In the genomic region with DNA sequence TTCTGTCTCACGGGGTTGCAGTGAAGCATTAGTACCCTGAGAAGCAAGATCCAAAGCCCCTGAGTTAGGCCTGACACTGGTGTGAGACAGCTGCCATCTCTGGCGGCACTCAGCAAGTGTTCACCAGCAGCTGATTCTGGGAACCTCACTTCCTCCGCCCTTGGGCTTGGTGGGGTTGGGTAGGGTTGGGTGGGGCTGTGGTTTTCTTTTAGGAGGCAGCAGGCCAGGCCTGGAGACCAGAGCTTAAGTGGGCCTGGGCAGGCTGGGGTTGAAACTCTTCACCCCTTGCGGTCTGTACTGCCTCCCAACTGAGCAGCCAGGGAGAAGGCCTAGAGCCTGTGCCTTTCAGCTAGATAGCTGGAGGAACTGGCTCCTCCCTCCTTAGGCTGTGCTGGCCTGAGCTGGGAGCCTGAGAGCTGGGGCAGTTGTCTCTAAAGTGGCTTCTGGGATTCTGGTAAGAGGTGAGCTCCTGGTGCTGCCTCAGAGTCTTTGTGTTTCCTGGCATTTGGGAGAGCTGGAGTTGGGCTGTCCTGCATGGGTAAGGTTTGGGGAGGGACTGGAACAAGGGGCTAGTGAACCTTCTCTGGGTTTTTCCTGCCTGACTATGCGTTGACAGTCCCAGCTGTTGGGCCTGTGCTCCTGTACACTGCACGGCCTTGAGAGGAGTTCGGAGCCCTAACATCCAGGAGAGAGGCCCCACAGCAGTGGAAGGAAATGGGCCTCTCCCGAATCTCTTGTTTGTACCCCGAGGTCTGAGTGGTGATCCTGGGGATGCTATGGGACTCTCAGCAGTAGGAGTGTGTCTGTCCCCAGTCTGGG, we compare ENCODE assay signal across 8 cellular contexts. TPM values are rescaled to one million over a fixed set of nuclear protein-coding genes. Genes with fewer than 3 reads are reported as not detected.
DNase-seq lines count a peak whose midpoint lies in the region; ATAC-seq and TF ChIP-seq lines count a peak whose summit lies in the region.

No MANE protein-coding gene starts in this region.

- peaks cover 0 to 8% (median 0%) of the 10 kb centered on the region in 9 donors for H3K36me3 ChIP-seq in heart right ventricle

- H3K27ac ChIP-seq in heart right ventricle, result peak overlapping the region in 9 of 10 donors; percentile 65 to 100 (median 84)

- H3K27ac Mint-ChIP-seq in activated naive CD4-positive, alpha-beta T cell treated with anti-CD3 and anti-CD28 coated beads, Interleukin-2, amount 50 U/mL, for 72 hours, result peak overlapping the region; percentile 94 to 95

- peaks cover 28 to 92% (median 89%) of the 10 kb centered on the region in 9 donors for H3K4me1 ChIP-seq in heart right ventricle

- peak in 2 of 9 donors; percentile 5 to 8 for TF ChIP-seq CTCF in heart right ventricle (IDR thresholded peaks at IDR 0.05)

- intact Hi-C loops in heart right ventricle (cut with DNase I), result loop anchor here in 1 of 10 donors (5.0 kb wide), 1 partner anchor 38 kb away; no protein-coding TSS in a partner anchor

- DNase-seq in AML-193 (lab: John Stamatoyannopoulos, UW), result peak; percentile 85 to 86
- DNase-seq in activated naive CD4-positive, alpha-beta T cell treated with anti-CD3 and anti-CD28 coated beads, Interleukin-2, amount 50 U/mL, for 72 hours (ENCODE audit: low spot score in 2 of 2), result peak; percentile 61 to 76
- peak; percentile 53 to 66 for DNase-seq in heart right ventricle
- peak; percentile 71 for DNase-seq in stimulated activated CD4-positive, alpha-beta T cell treated with anti-CD3 and anti-CD28 coated beads, Interleukin-15, amount 100 ng/mL, for 24 hours
- no peak for DNase-seq in kidney glomerular epithelial cell (lab: John Stamatoyannopoulos, UW)

- peak overlapping the region in 8 of 10 donors; percentile 2 to 97 (median 21) for H3K4me3 ChIP-seq in heart right ventricle

- H3K9me3 ChIP-seq in heart right ventricle, result no peaks in the 10 kb centered on the region

- no peaks in the 10 kb centered on the region for H3K27me3 ChIP-seq in heart right ventricle

- H3K9me3 Mint-ChIP-seq in activated naive CD4-positive, alpha-beta T cell treated with anti-CD3 and anti-CD28 coated beads, Interleukin-2, amount 50 U/mL, for 72 hours, result no peaks in the 10 kb centered on the region

- 45 to 60% methylated on average over 9 of the region's 9 CpGs for WGBS in heart right ventricle, 2 donors

- peaks cover 13 to 34% of the 10 kb centered on the region in 2 donors for H3K36me3 Mint-ChIP-seq in activated naive CD4-positive, alpha-beta T cell treated with anti-CD3 and anti-CD28 coated beads, Interleukin-2, amount 50 U/mL, for 72 hours

- TF ChIP-seq POLR2A in Raji (IDR thresholded peaks at IDR 0.05; ENCODE audit: insufficient read depth, low read depth, low read length), result peak; percentile 39

- peak; percentile 56 for ATAC-seq in GM18907 (IDR thresholded peaks at IDR 0.05; ENCODE audit: unreplicated experiment)
- peak; percentile 49 for ATAC-seq in HG03097 (IDR thresholded peaks at IDR 0.05; ENCODE audit: low FRiP score, unreplicated experiment)
- peak; percentile 52 for ATAC-seq in activated naive CD4-positive, alpha-beta T cell treated with anti-CD3 and anti-CD28 coated beads, Interleukin-2, amount 50 U/mL, for 72 hours
- ATAC-seq in heart right ventricle, result peak in 7 of 8 donors; percentile 8 to 39 (median 25)

RNA-seq across cellular contexts. Expression of a gene that starts 5.1 kb away (rescaled TPM):
- total RNA-seq in activated naive CD4-positive, alpha-beta T cell treated with anti-CD3 and anti-CD28 coated beads, Interleukin-2, amount 50 U/mL, for 72 hours, result 10 to 100 TPM; 30.7 to 53.6 TPM
- 10 to 100 TPM; 21.7 to 57.2 (median 27.6) TPM for total RNA-seq in heart right ventricle
- polyA plus RNA-seq in heart right ventricle, result 10 to 100 TPM; 16.9 to 35.0 TPM

RNA-seq across cellular contexts. Expression of a gene that starts 50.9 kb away (rescaled TPM):
- total RNA-seq in activated naive CD4-positive, alpha-beta T cell treated with anti-CD3 and anti-CD28 coated beads, Interleukin-2, amount 50 U/mL, for 72 hours, result 10 to 100 TPM; 15.1 to 18.5 TPM
- total RNA-seq in heart right ventricle, result 100 to 1,000 TPM in 3 of 10 donors, 10 to 100 TPM in 7; 57.3 to 135 (median 84.3) TPM
- polyA plus RNA-seq in heart right ventricle, result 10 to 100 TPM; 46.0 to 54.6 TPM
